Comparison of ENCODE assay signal across 8 cellular contexts in the genomic region with DNA sequence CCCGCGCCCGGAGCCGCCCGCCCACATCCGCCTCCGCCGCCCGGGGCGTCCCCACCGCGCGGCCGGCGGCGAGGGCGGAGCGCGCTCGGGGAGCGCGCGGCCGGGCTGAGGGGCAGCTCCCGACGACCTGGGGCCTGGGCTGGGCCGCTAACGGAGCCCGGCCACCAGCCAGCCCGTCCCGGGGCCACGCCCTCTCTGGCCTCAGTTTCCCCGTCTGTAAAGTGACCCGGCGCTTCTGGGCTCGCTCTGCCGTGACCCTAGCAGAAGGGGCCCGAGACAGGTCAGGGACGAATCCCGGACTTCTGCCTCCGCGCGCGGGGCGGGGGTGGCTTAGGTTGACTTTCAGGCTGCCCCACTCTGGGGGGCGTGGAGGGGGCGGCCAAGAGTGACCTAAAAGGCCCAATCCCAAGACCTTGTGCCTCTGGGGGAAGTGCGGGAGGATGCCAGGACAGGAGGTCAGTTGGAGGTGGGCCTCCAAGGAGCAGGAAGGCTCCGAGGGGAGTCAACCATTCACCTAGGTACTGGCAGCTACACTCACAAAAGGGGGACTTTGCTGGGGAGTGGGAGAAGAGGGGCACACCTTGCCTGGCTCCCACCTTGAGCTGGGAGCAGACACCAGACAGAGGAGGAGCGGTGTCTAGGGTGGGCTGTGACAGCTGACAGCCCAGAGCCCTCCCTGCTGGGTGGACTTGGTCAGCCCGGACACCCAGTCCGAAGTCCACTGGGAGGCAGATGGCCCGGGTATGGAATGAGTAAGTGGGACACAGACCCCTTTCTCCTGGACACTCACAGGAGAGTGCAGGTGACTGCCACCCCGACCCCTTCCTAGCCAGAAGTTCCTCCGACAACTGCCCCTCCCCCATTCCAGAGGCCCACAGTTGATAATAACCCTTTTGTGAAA. TPM values are rescaled to one million over a fixed set of nuclear protein-coding genes. Genes with fewer than 3 reads are reported as not detected.
A peak's percentile ranks its signal among the peaks of the same experiment; 100 is the strongest.
DNase-seq lines count a peak whose midpoint lies in the region; ATAC-seq and TF ChIP-seq lines count a peak whose summit lies in the region.

No MANE protein-coding gene starts in this region.

- H3K4me1 Mint-ChIP-seq in activated CD4-positive, alpha-beta T cell treated with anti-CD3 and anti-CD28 coated beads for 36 hours = peaks cover 35% of the 10 kb centered on the region

- DNase-seq in NCI-H1105 (lab: John Stamatoyannopoulos, UW) = peak; percentile 12
- DNase-seq in NCI-H1105 treated with DMSO at 0.1 percent for 48 hours (lab: John Stamatoyannopoulos, UW) = no peak
- DNase-seq in HL-60 (ENCODE audit: low read depth in 1 of 2, low spot score in 1 of 2) = no peak
- peak; percentile 76 for DNase-seq in activated CD4-positive, alpha-beta T cell treated with anti-CD3 and anti-CD28 coated beads for 36 hours
- DNase-seq in dermis blood vessel endothelial cell = peak; percentile 59
- DNase-seq in lower lobe of right lung = no peak
- DNase-seq in stimulated activated CD8-positive, alpha-beta memory T cell treated with anti-CD3 and anti-CD28 coated beads, Interleukin-7, amount 100 ng/mL, for 4 hours (ENCODE audit: low read depth in 2 of 2) = peak; percentile 24 to 59
- no peak for DNase-seq in OCI-M2 (lab: John Stamatoyannopoulos, UW; ENCODE audit: unreplicated experiment)

- no peaks in the 10 kb centered on the region for H3K9me3 Mint-ChIP-seq in activated CD4-positive, alpha-beta T cell treated with anti-CD3 and anti-CD28 coated beads for 36 hours (ENCODE audit: low read depth)

- POLR2A ChIA-PET in activated CD4-positive, alpha-beta T cell treated with anti-CD3 and anti-CD28 coated beads for 36 hours (lab: Charles Lee) = interaction anchor here (0.7 kb wide), 1 partner anchor 43 kb away, joined by 4 read pairs; a partner anchor contains a TSS

- no peaks in the 10 kb centered on the region for H3K27me3 Mint-ChIP-seq in activated CD4-positive, alpha-beta T cell treated with anti-CD3 and anti-CD28 coated beads for 36 hours

- H3K36me3 ChIP-seq in lower lobe of right lung = peaks cover 11% of the 10 kb centered on the region

- CTCF ChIA-PET in activated CD4-positive, alpha-beta T cell treated with anti-CD3 and anti-CD28 coated beads for 36 hours (lab: Charles Lee) = interaction anchor here (1.1 kb wide), 1 partner anchor 44 kb away, joined by 4 read pairs; a partner anchor contains a TSS

- no peaks in the 10 kb centered on the region for H3K27me3 ChIP-seq in HL-60 (ENCODE audit: insufficient read depth, poor library complexity, severe bottlenecking)
- H3K27me3 ChIP-seq in lower lobe of right lung (ENCODE audit: low read depth) = no peaks in the 10 kb centered on the region

- H3K4me3 Mint-ChIP-seq in activated CD4-positive, alpha-beta T cell treated with anti-CD3 and anti-CD28 coated beads for 36 hours = peak overlapping the region; percentile 59

- H3K27ac ChIP-seq in HL-60 (replicated peaks) (peak overlapping the region; percentile 66), lower lobe of right lung (peak overlapping the region; percentile 87)

- H3K4me3 ChIP-seq in HL-60 (replicated peaks; ENCODE audit: insufficient read depth, low read length) = peak overlapping the region; percentile 44
- H3K4me3 ChIP-seq in lower lobe of right lung = peak overlapping the region; percentile 56

- TF ChIP-seq CTCF in HL-60 (IDR thresholded peaks at IDR 0.05; ENCODE audit: insufficient read depth, low read length) (no peak), lower lobe of right lung (IDR thresholded peaks at IDR 0.05) (no peak)

- H3K36me3 Mint-ChIP-seq in activated CD4-positive, alpha-beta T cell treated with anti-CD3 and anti-CD28 coated beads for 36 hours (ENCODE audit: low read depth) = peaks cover 2% of the 10 kb centered on the region

- peaks cover 73% of the 10 kb centered on the region for H3K4me1 ChIP-seq in lower lobe of right lung

- H3K27ac Mint-ChIP-seq in activated CD4-positive, alpha-beta T cell treated with anti-CD3 and anti-CD28 coated beads for 36 hours = peak overlapping the region; percentile 70

- intact Hi-C loops in activated CD4-positive, alpha-beta T cell treated with anti-CD3 and anti-CD28 coated beads for 36 hours (cut with DNase I, micrococcal nuclease) = loop anchor here (1.0 to 2.0 kb wide), 5 partner anchors 19 to 695 kb away; a partner anchor contains a TSS
- intact Hi-C loops in lower lobe of right lung (cut with DNase I) = no loop called here

- no peaks in the 10 kb centered on the region for H3K9me3 ChIP-seq in lower lobe of right lung

- peak; percentile 53 for ATAC-seq in activated CD4-positive, alpha-beta T cell treated with anti-CD3 and anti-CD28 coated beads for 36 hours
- peak; percentile 51 to 52 for ATAC-seq in lower lobe of right lung

RNA-seq across cellular contexts. Expression of a gene that starts 0.5 kb away (rescaled TPM):
- total RNA-seq in activated CD4-positive, alpha-beta T cell treated with anti-CD3 and anti-CD28 coated beads for 36 hours = 100 to 1,000 TPM; 110 to 126 TPM
- total RNA-seq in dermis blood vessel endothelial cell (163 and 236 TPM in 2 replicates), lower lobe of right lung (154 TPM)

RNA-seq across cellular contexts. Expression of a gene that starts 4.9 kb away (rescaled TPM):
- 1 to 10 TPM; 1.5 to 2.0 TPM for total RNA-seq in activated CD4-positive, alpha-beta T cell treated with anti-CD3 and anti-CD28 coated beads for 36 hours
- 5.1 and 7.0 TPM in 2 replicates for total RNA-seq in dermis blood vessel endothelial cell
- 13.1 TPM for total RNA-seq in lower lobe of right lung

RNA-seq across cellular contexts. Expression of a gene that starts 43.1 kb away (rescaled TPM):
- 10 to 100 TPM; 47.1 to 97.1 TPM for total RNA-seq in activated CD4-positive, alpha-beta T cell treated with anti-CD3 and anti-CD28 coated beads for 36 hours
- total RNA-seq in dermis blood vessel endothelial cell = 115 and 214 TPM in 2 replicates
- 66.3 TPM for total RNA-seq in lower lobe of right lung

Comparison
In these comparisons a context has a peak if more than half of its experiments do, and no peak if none do; other contexts are left out.
1. DNase-seq: peak in NCI-H1105 (single experiment), activated CD4-positive, alpha-beta T cell treated with anti-CD3 and anti-CD28 coated beads for 36 hours (single experiment), dermis blood vessel endothelial cell (single experiment) and stimulated activated CD8-positive, alpha-beta memory T cell treated with anti-CD3 and anti-CD28 coated beads, Interleukin-7, amount 100 ng/mL, for 4 hours (2 of 2); none in NCI-H1105 treated with DMSO at 0.1 percent for 48 hours (single experiment), HL-60 (0 of 2), lower lobe of right lung (single experiment) and OCI-M2 (single experiment).